Comparison of ENCODE assay signal across 11 cellular contexts in genomic region chr6:7493866-7494265, GRCh38.
"Had no signal": no experiment of that assay in that cellular context is flagged by ENCODE, and none has a peak within 500 bp of the region (broad histone marks: within the 10 kb centered on the region; RNA-seq: fewer than 3 reads in every experiment).

No MANE protein-coding gene starts in this region.

- H3K4me3 ChIP-seq: GM23248, GM23338, HAP-1 had no signal

- H2AFZ ChIP-seq: GM23248, GM23338 had no signal

- H3K9ac ChIP-seq: GM23248 had no signal

- DNase-seq: GM23248, GOT3, H7, H9, HCEC 1CT, HFFc6 had no signal

- H3K36me3 ChIP-seq: HAP-1 had no signal

- H3K4me1 ChIP-seq: HAP-1 had no signal

- H3K4me2 ChIP-seq: GM23338 had no signal

- ATAC-seq: GM23338, HCT116 had no signal

- FAIRE-seq: H1, H54 had no signal

- H3K27ac ChIP-seq: GM23248 had no signal

- H3K9me3 ChIP-seq: HAP-1 had no signal
